In genomic region chr18:62717059-62717849, GRCh38 we compare ENCODE assay signal across 8 cellular contexts. TPM values are rescaled to one million over a fixed set of nuclear protein-coding genes. Genes with fewer than 3 reads are reported as not detected.
DNase-seq lines count a peak whose midpoint lies in the region; ATAC-seq lines count a peak whose summit lies in the region.

No MANE protein-coding gene starts in this region.

- H2BK5ac ChIP-seq in mesenchymal stem cell (ENCODE audit: low read depth, low read length, poor library complexity, severe bottlenecking), result no peak overlapping the region

- H2AK5ac ChIP-seq in mesenchymal stem cell (ENCODE audit: low read length, severe bottlenecking), result no peak overlapping the region

- H3K4me2 ChIP-seq in mesenchymal stem cell (ENCODE audit: low read length, poor library complexity, severe bottlenecking), result peak overlapping the region; percentile 49

- DNase-seq in NCI-H2196 (lab: John Stamatoyannopoulos, UW; ENCODE audit: unreplicated experiment) (peak; percentile 55), NCI-H2196 treated with DMSO at 0.1 percent for 48 hours (lab: John Stamatoyannopoulos, UW; ENCODE audit: unreplicated experiment) (no peak), NCI-H526 (lab: John Stamatoyannopoulos, UW) (peak; percentile 72 to 80), mesenchymal stem cell (peak; percentile 74), NCI-H1436 (lab: John Stamatoyannopoulos, UW) (no peak)
- DNase-seq in activated CD4-positive, alpha-beta T cell treated with anti-CD3 and anti-CD28 coated beads, Interleukin-2, amount 50 U/mL, for 1 hour, result peak; percentile 36
- peak; percentile 43 to 46 for DNase-seq in stimulated activated naive CD8-positive, alpha-beta T cell treated with anti-CD3 and anti-CD28 coated beads, Interleukin-15, amount 100 ng/mL, for 72 hours

- no peak overlapping the region for H3K27ac ChIP-seq in ectodermal cell (ENCODE audit: insufficient read depth, low read depth, low read length, poor library complexity, severe bottlenecking)
- H3K27ac ChIP-seq in mesenchymal stem cell (ENCODE audit: low read length, poor library complexity, severe bottlenecking), result no peak overlapping the region

- ATAC-seq in stimulated activated naive CD8-positive, alpha-beta T cell treated with anti-CD3 and anti-CD28 coated beads, Interleukin-15, amount 100 ng/mL, for 72 hours, result peak; percentile 44

- no peak overlapping the region for H4K91ac ChIP-seq in mesenchymal stem cell (ENCODE audit: low read length)

- 0 to 1% methylated on average over 24 of the region's 24 CpGs for WGBS in ectodermal cell, 2 experiments
- under 1% methylated on average over 17 of the region's 24 CpGs for WGBS in mesenchymal stem cell

- peak overlapping the region in 1 of 2 experiments; percentile 50 for H3K4ac ChIP-seq in mesenchymal stem cell (ENCODE audit: low read depth in 1 of 2, low read length in 2 of 2)

- H3K4me3 ChIP-seq in ectodermal cell (ENCODE audit: insufficient read depth, low read depth, low read length), result peak overlapping the region; percentile 73
- H3K4me3 ChIP-seq in mesenchymal stem cell (ENCODE audit: insufficient read depth in 1 of 2, low read depth in 1 of 2, low read length in 2 of 2), result peak overlapping the region; percentile 83 to 95

- no peaks in the 10 kb centered on the region for H3K9me3 Mint-ChIP-seq in stimulated activated naive CD8-positive, alpha-beta T cell treated with anti-CD3 and anti-CD28 coated beads, Interleukin-15, amount 100 ng/mL, for 72 hours

- H3K18ac ChIP-seq in mesenchymal stem cell (ENCODE audit: low read depth in 1 of 2, low read length in 2 of 2), result peak overlapping the region in 1 of 2 experiments; percentile 87

- H3K4me1 Mint-ChIP-seq in stimulated activated naive CD8-positive, alpha-beta T cell treated with anti-CD3 and anti-CD28 coated beads, Interleukin-15, amount 100 ng/mL, for 72 hours, result peaks cover 48% of the 10 kb centered on the region

- peaks cover 24% of the 10 kb centered on the region for H3K4me1 ChIP-seq in ectodermal cell (ENCODE audit: control insufficient read depth, insufficient read depth, low read length)
- peaks cover 13% of the 10 kb centered on the region for H3K4me1 ChIP-seq in mesenchymal stem cell (ENCODE audit: control insufficient read depth, insufficient read depth, low read depth, low read length)

- peaks cover 5% of the 10 kb centered on the region for H3K27me3 ChIP-seq in ectodermal cell (ENCODE audit: control insufficient read depth, insufficient read depth, low read length, poor library complexity, severe bottlenecking)
- H3K27me3 ChIP-seq in mesenchymal stem cell (ENCODE audit: control insufficient read depth in 1 of 2, insufficient read depth in 1 of 2, low read length in 2 of 2), result no peaks in the 10 kb centered on the region

- no peak overlapping the region for H2AFZ ChIP-seq in mesenchymal stem cell (ENCODE audit: low read depth, low read length)

- H3K27me3 Mint-ChIP-seq in stimulated activated naive CD8-positive, alpha-beta T cell treated with anti-CD3 and anti-CD28 coated beads, Interleukin-15, amount 100 ng/mL, for 72 hours, result no peaks in the 10 kb centered on the region

- H2BK15ac ChIP-seq in mesenchymal stem cell (ENCODE audit: low read depth, poor library complexity, severe bottlenecking), result no peak overlapping the region

- peak overlapping the region; percentile 73 for H3K9ac ChIP-seq in mesenchymal stem cell (ENCODE audit: low read length)

- peak overlapping the region in 1 of 2 experiments; percentile 45 for H2BK12ac ChIP-seq in mesenchymal stem cell (ENCODE audit: low read length in 2 of 2)

- peak overlapping the region in 1 of 2 experiments; percentile 59 for H3K14ac ChIP-seq in mesenchymal stem cell (ENCODE audit: low read length in 2 of 2)

- peaks cover 6% of the 10 kb centered on the region for H3K79me1 ChIP-seq in mesenchymal stem cell (replicated peaks; ENCODE audit: low read length, poor library complexity, severe bottlenecking)

- no peak overlapping the region for H3K23ac ChIP-seq in mesenchymal stem cell (ENCODE audit: low read length in 2 of 2)

- H2BK120ac ChIP-seq in mesenchymal stem cell (ENCODE audit: low read depth, low read length), result no peak overlapping the region

- H3K36me3 ChIP-seq in ectodermal cell (ENCODE audit: control insufficient read depth, insufficient read depth, low read length), result no peaks in the 10 kb centered on the region
- no peaks in the 10 kb centered on the region for H3K36me3 ChIP-seq in mesenchymal stem cell (ENCODE audit: control insufficient read depth in 1 of 2, insufficient read depth in 2 of 2, low read depth in 1 of 2, low read length in 2 of 2)

- peak overlapping the region; percentile 76 to 78 for H3K4me3 Mint-ChIP-seq in stimulated activated naive CD8-positive, alpha-beta T cell treated with anti-CD3 and anti-CD28 coated beads, Interleukin-15, amount 100 ng/mL, for 72 hours

- peak overlapping the region in 1 of 2 donors; percentile 17 for H3K27ac Mint-ChIP-seq in stimulated activated naive CD8-positive, alpha-beta T cell treated with anti-CD3 and anti-CD28 coated beads, Interleukin-15, amount 100 ng/mL, for 72 hours

- H3K9me3 ChIP-seq in ectodermal cell (ENCODE audit: control insufficient read depth, low read length) (no peaks in the 10 kb centered on the region), mesenchymal stem cell (ENCODE audit: control insufficient read depth, low read length) (no peaks in the 10 kb centered on the region)

- no peak overlapping the region for H4K8ac ChIP-seq in mesenchymal stem cell (ENCODE audit: low read length)

RNA-seq across cellular contexts. Expression of gene PHLPP1, which starts 1.9 kb away (rescaled TPM):
- 19.5 TPM for polyA plus RNA-seq in ectodermal cell (2013, experiment 1 of 4)
- polyA plus RNA-seq in ectodermal cell (2013, experiment 2 of 4), result 17.7 TPM
- polyA plus RNA-seq in ectodermal cell (2013, experiment 3 of 4), result 13.2 TPM
- polyA plus RNA-seq in ectodermal cell (2013, experiment 4 of 4), result 14.7 TPM
- 4.1 TPM for polyA plus RNA-seq in mesenchymal stem cell (2013, experiment 1 of 2)
- polyA plus RNA-seq in mesenchymal stem cell (2013, experiment 2 of 2), result 4.8 TPM

Comparison
In these comparisons a context has a peak if more than half of its experiments do, and no peak if none do; other contexts are left out.
1. DNase-seq: peak in NCI-H2196 (single experiment), NCI-H526 (2 of 2), activated CD4-positive, alpha-beta T cell treated with anti-CD3 and anti-CD28 coated beads, Interleukin-2, amount 50 U/mL, for 1 hour (single experiment), mesenchymal stem cell (single experiment) and stimulated activated naive CD8-positive, alpha-beta T cell treated with anti-CD3 and anti-CD28 coated beads, Interleukin-15, amount 100 ng/mL, for 72 hours (2 of 2); none in NCI-H2196 treated with DMSO at 0.1 percent for 48 hours (single experiment) and NCI-H1436 (single experiment).